14 cellular contexts compared by ENCODE assay signal in genomic region chr1:30764939-30765582, GRCh38. TPM values are rescaled to one million over a fixed set of nuclear protein-coding genes. Genes with fewer than 3 reads are reported as not detected.
DNase-seq lines count a peak whose midpoint lies in the region; ATAC-seq and TF ChIP-seq lines count a peak whose summit lies in the region.
"Had no signal": no experiment of that assay in that cellular context is flagged by ENCODE, and none has a peak within 500 bp of the region (broad histone marks: within the 10 kb centered on the region; RNA-seq: fewer than 3 reads in every experiment).

No MANE protein-coding gene starts in this region.

- no peak overlapping the region for H3K27ac ChIP-seq in CD8-positive, alpha-beta memory T cell (ENCODE audit: low read depth, low read length)
- H3K27ac ChIP-seq: Peyer's patch had no signal

- TF ChIP-seq CTCF in type B pancreatic cell (conservative IDR thresholded peaks at IDR 0.05) = no peak

- peaks cover 44% of the 10 kb centered on the region for H3K4me1 ChIP-seq in CD8-positive, alpha-beta memory T cell (ENCODE audit: insufficient read depth, low read length)

- no peaks in the 10 kb centered on the region for H3K9me3 Mint-ChIP-seq in CD8-positive, alpha-beta memory T cell
- H3K9me3 Mint-ChIP-seq in activated T-helper 1 cell treated with anti-CD3 and anti-CD28 coated beads, Interleukin-12 subunit alpha, Interleukin-12 subunit beta, Interleukin-2, Interleukin-4 antibody, amounts not matched to agents 30 ng/mL and 10 ng/mL and 1 ng/mL, durations not matched to agents 14 hours and 24 hours and 36 hours = no peaks in the 10 kb centered on the region
- H3K9me3 Mint-ChIP-seq in type B pancreatic cell = no peaks in the 10 kb centered on the region

- no peaks in the 10 kb centered on the region for H3K36me3 ChIP-seq in CD8-positive, alpha-beta memory T cell (ENCODE audit: insufficient read depth, low read length)
- H3K36me3 ChIP-seq: Peyer's patch had no signal

- POLR2A ChIA-PET in CD8-positive, alpha-beta memory T cell (lab: Charles Lee) = no interaction called here

- H3K4me1 Mint-ChIP-seq in CD8-positive, alpha-beta memory T cell = peaks cover 37 to 51% (median 40%) of the 10 kb centered on the region in 3 donors
- H3K4me1 Mint-ChIP-seq in activated T-helper 1 cell treated with anti-CD3 and anti-CD28 coated beads, Interleukin-12 subunit alpha, Interleukin-12 subunit beta, Interleukin-2, Interleukin-4 antibody, amounts not matched to agents 30 ng/mL and 10 ng/mL and 1 ng/mL, durations not matched to agents 14 hours and 24 hours and 36 hours (ENCODE audit: low read depth) = peaks cover 65% of the 10 kb centered on the region
- peaks cover 16% of the 10 kb centered on the region for H3K4me1 Mint-ChIP-seq in type B pancreatic cell (ENCODE audit: unreplicated experiment)

- no peaks in the 10 kb centered on the region for H3K9me3 ChIP-seq in CD8-positive, alpha-beta memory T cell (ENCODE audit: low read length)
- H3K9me3 ChIP-seq: mucosa of descending colon, Peyer's patch had no signal

- ATAC-seq in GM18861 (IDR thresholded peaks at IDR 0.05; ENCODE audit: unreplicated experiment) = peak; percentile 60
- ATAC-seq in HG02973 (IDR thresholded peaks at IDR 0.05; ENCODE audit: unreplicated experiment) = peak; percentile 37
- ATAC-seq: mucosa of descending colon had no signal

- H3K4me3 Mint-ChIP-seq in CD8-positive, alpha-beta memory T cell = peak overlapping the region in 1 of 7 donors; percentile 51
- no peak overlapping the region for H3K4me3 Mint-ChIP-seq in activated T-helper 1 cell treated with anti-CD3 and anti-CD28 coated beads, Interleukin-12 subunit alpha, Interleukin-12 subunit beta, Interleukin-2, Interleukin-4 antibody, amounts not matched to agents 30 ng/mL and 10 ng/mL and 1 ng/mL, durations not matched to agents 14 hours and 24 hours and 36 hours
- H3K4me3 Mint-ChIP-seq in type B pancreatic cell = no peak overlapping the region

- intact Hi-C loops in activated T-helper 1 cell treated with anti-CD3 and anti-CD28 coated beads, Interleukin-12 subunit alpha, Interleukin-12 subunit beta, Interleukin-2, Interleukin-4 antibody, amounts not matched to agents 30 ng/mL and 10 ng/mL and 1 ng/mL, durations not matched to agents 14 hours and 24 hours and 36 hours (cut with micrococcal nuclease) = no loop called here

- no peak for DNase-seq in CD8-positive, alpha-beta memory T cell
- DNase-seq in activated T-helper 1 cell treated with anti-CD3 and anti-CD28 coated beads, Interleukin-12 subunit alpha, Interleukin-12 subunit beta, Interleukin-2, Interleukin-4 antibody, amounts not matched to agents 30 ng/mL and 10 ng/mL and 1 ng/mL, durations not matched to agents 14 hours and 24 hours and 36 hours (ENCODE audit: low spot score) = no peak
- DNase-seq in NAMALWA (ENCODE audit: low spot score) = no peak
- DNase-seq in type B pancreatic cell (ENCODE audit: extremely low spot score, unreplicated experiment) = no peak
- DNase-seq in activated CD8-positive, alpha-beta memory T cell treated with anti-CD3 and anti-CD28 coated beads, Interleukin-2, amount 50 U/mL, for 4 hours = no peak
- DNase-seq in activated CD8-positive, alpha-beta memory T cell treated with anti-CD3 and anti-CD28 coated beads, Interleukin-2, amount 50 U/mL, for 48 hours = no peak
- DNase-seq: DND-41, Peyer's patch, T-helper 9 cell had no signal

- H3K27me3 Mint-ChIP-seq in CD8-positive, alpha-beta memory T cell = peaks cover 0 to 2% of the 10 kb centered on the region in 2 donors
- H3K27me3 Mint-ChIP-seq in activated T-helper 1 cell treated with anti-CD3 and anti-CD28 coated beads, Interleukin-12 subunit alpha, Interleukin-12 subunit beta, Interleukin-2, Interleukin-4 antibody, amounts not matched to agents 30 ng/mL and 10 ng/mL and 1 ng/mL, durations not matched to agents 14 hours and 24 hours and 36 hours (ENCODE audit: insufficient read depth) = no peaks in the 10 kb centered on the region
- H3K27me3 Mint-ChIP-seq in type B pancreatic cell = no peaks in the 10 kb centered on the region

- H3K27ac Mint-ChIP-seq in CD8-positive, alpha-beta memory T cell = peak overlapping the region in 5 of 8 donors; percentile 29 to 66 (median 61)
- peak overlapping the region; percentile 78 for H3K27ac Mint-ChIP-seq in activated T-helper 1 cell treated with anti-CD3 and anti-CD28 coated beads, Interleukin-12 subunit alpha, Interleukin-12 subunit beta, Interleukin-2, Interleukin-4 antibody, amounts not matched to agents 30 ng/mL and 10 ng/mL and 1 ng/mL, durations not matched to agents 14 hours and 24 hours and 36 hours
- no peak overlapping the region for H3K27ac Mint-ChIP-seq in type B pancreatic cell

- peaks cover 0 to 2% (median 0%) of the 10 kb centered on the region in 3 donors for H3K36me3 Mint-ChIP-seq in CD8-positive, alpha-beta memory T cell
- H3K36me3 Mint-ChIP-seq in activated T-helper 1 cell treated with anti-CD3 and anti-CD28 coated beads, Interleukin-12 subunit alpha, Interleukin-12 subunit beta, Interleukin-2, Interleukin-4 antibody, amounts not matched to agents 30 ng/mL and 10 ng/mL and 1 ng/mL, durations not matched to agents 14 hours and 24 hours and 36 hours (ENCODE audit: low read depth) = no peaks in the 10 kb centered on the region
- no peaks in the 10 kb centered on the region for H3K36me3 Mint-ChIP-seq in type B pancreatic cell

- H3K4me3 ChIP-seq in CD8-positive, alpha-beta memory T cell (ENCODE audit: low read length) = no peak overlapping the region
- H3K4me3 ChIP-seq: mucosa of descending colon, Peyer's patch had no signal

- no peaks in the 10 kb centered on the region for H3K27me3 ChIP-seq in CD8-positive, alpha-beta memory T cell (ENCODE audit: insufficient read depth, low read length, poor library complexity, severe bottlenecking)
- H3K27me3 ChIP-seq: Peyer's patch had no signal

- CTCF ChIA-PET in CD8-positive, alpha-beta memory T cell (lab: Charles Lee) = interaction anchor here (0.7 to 2.4 kb wide), 4 partner anchors 8 to 18 kb away, joined by 3 to 8 read pairs (median 4); partner anchors contain the start of gene LAPTM5

RNA-seq across cellular contexts. Expression of gene LAPTM5, which starts 7.5 kb away (rescaled TPM):
- total RNA-seq in CD8-positive, alpha-beta memory T cell = 100 to 1,000 TPM; 204 to 206 TPM
- 589 TPM for polyA plus RNA-seq in CD8-positive, alpha-beta memory T cell
- 199 and 214 TPM in 2 replicates for total RNA-seq in activated T-helper 1 cell treated with anti-CD3 and anti-CD28 coated beads, Interleukin-12 subunit alpha, Interleukin-12 subunit beta, Interleukin-2, Interleukin-4 antibody, amounts not matched to agents 30 ng/mL and 10 ng/mL and 1 ng/mL, durations not matched to agents 14 hours and 24 hours and 36 hours
- total RNA-seq in type B pancreatic cell (ENCODE audit: low replicate concordance) = 0.24 and 0.29 TPM in 2 replicates

RNA-seq across cellular contexts. Expression of gene MATN1, which starts 41.7 kb away (rescaled TPM):
- under 1 TPM; 0.59 to 0.91 TPM for total RNA-seq in CD8-positive, alpha-beta memory T cell
- not detected for polyA plus RNA-seq in CD8-positive, alpha-beta memory T cell
- total RNA-seq in activated T-helper 1 cell treated with anti-CD3 and anti-CD28 coated beads, Interleukin-12 subunit alpha, Interleukin-12 subunit beta, Interleukin-2, Interleukin-4 antibody, amounts not matched to agents 30 ng/mL and 10 ng/mL and 1 ng/mL, durations not matched to agents 14 hours and 24 hours and 36 hours = 0.42 and 0.70 TPM in 2 replicates
- 0.24 and 0.40 TPM in 2 replicates for total RNA-seq in type B pancreatic cell (ENCODE audit: low replicate concordance)
- total RNA-seq: M059J, Peyer's patch, pulmonary artery endothelial cell had no signal

Comparison
In these comparisons a context has a peak if more than half of its experiments do, and no peak if none do; other contexts are left out.
1. RNA of gene LAPTM5, which starts 7.5 kb away (total RNA-seq): 199 to 214 TPM in activated T-helper 1 cell treated with anti-CD3 and anti-CD28 coated beads, Interleukin-12 subunit alpha, Interleukin-12 subunit beta, Interleukin-2, Interleukin-4 antibody, amounts not matched to agents 30 ng/mL and 10 ng/mL and 1 ng/mL, durations not matched to agents 14 hours and 24 hours and 36 hours and 204 to 206 TPM in CD8-positive, alpha-beta memory T cell; 0.24 to 0.29 TPM in type B pancreatic cell; every median in the first group is over 100 times any median in the second.